In genomic region chr10:47553860-47554247, GRCh38 we compare ENCODE assay signal across 8 cellular contexts. TPM values are rescaled to one million over a fixed set of nuclear protein-coding genes. Genes with fewer than 3 reads are reported as not detected.
DNase-seq lines count a peak whose midpoint lies in the region; ATAC-seq, FAIRE-seq and TF ChIP-seq lines count a peak whose summit lies in the region.
"Not testable (repeated sequence)": the region's sequence is repeated elsewhere in the genome, so short reads cannot be mapped to it uniquely, and the experiment has no call there.

No MANE protein-coding gene starts in this region.

- in situ Hi-C loops in K562 (cut with MboI): loop anchor here (5.0 to 25.0 kb wide), 2 partner anchors 117 to 767 kb away; no protein-coding TSS in a partner anchor

- POLR2A ChIA-PET in K562 (lab: Yijun Ruan, JAX): interaction anchor here (0.6 kb wide), 1 partner anchor 433 kb away, joined by 3 read pairs; no protein-coding TSS in a partner anchor

- 20% methylated on average over 5 of the region's 17 CpGs for WGBS in K562 (ENCODE audit: insufficient coverage, low coverage, missing lambda C conversion rate)
- 7 to 23% methylated on average over 6 to 10 of the region's 17 CpGs for WGBS in lower leg skin, 2 donors

- not testable (repeated sequence) for TF ChIP-seq EP300 in K562 (IDR thresholded peaks at IDR 0.05; ENCODE audit: low read length)

- not testable (repeated sequence) for H3K4me1 ChIP-seq in K562 (replicated peaks in 1 of 2; ENCODE audit: control insufficient read depth in 2 of 2, insufficient read depth in 2 of 2, low read length in 2 of 2); rectal smooth muscle tissue (ENCODE audit: control insufficient read depth, insufficient read depth, low read length); uterus

- H3K4me2 ChIP-seq in K562 (ENCODE audit: insufficient read depth, low read length): peak overlapping the region; percentile 62

- H3K4me3 ChIP-seq in K562 (peak overlapping the region; percentile 66), fibroblast of mammary gland (ENCODE audit: control insufficient read depth, low read depth, low read length) (peak overlapping the region; percentile 46), lower leg skin (ENCODE audit: low read depth, poor library complexity, severe bottlenecking) (peak overlapping the region; percentile 40), rectal smooth muscle tissue (ENCODE audit: low read length) (peak overlapping the region; percentile 52), uterus (peak overlapping the region; percentile 28 to 57)

- not testable (repeated sequence) for BruUV-seq in K562 (replicated peaks; lab: Mats Ljungman, UMichigan)

- TF ChIP-seq POLR2A in K562 (conservative IDR thresholded peaks at IDR 0.05); lower leg skin (IDR thresholded peaks at IDR 0.05); uterus (IDR thresholded peaks at IDR 0.05): not testable (repeated sequence)

- H3K9me3 ChIP-seq in K562 (replicated peaks; ENCODE audit: control insufficient read depth, insufficient read depth, low read depth, low read length); uterus: not testable (repeated sequence)

- not testable (repeated sequence) for H4K20me1 ChIP-seq in K562 (replicated peaks; ENCODE audit: control insufficient read depth, insufficient read depth, low read length)

- TF ChIP-seq CTCF in VCaP (conservative IDR thresholded peaks at IDR 0.05); K562 (IDR thresholded peaks at IDR 0.05 in 2 of 3, conservative IDR thresholded peaks at IDR 0.05 in 1 of 3; ENCODE audit: insufficient read depth in 2 of 3, low read depth in 1 of 3, low read length in 3 of 3); fibroblast of mammary gland (conservative IDR thresholded peaks at IDR 0.05; ENCODE audit: control insufficient read depth, insufficient read depth, low read depth, low read length); lower leg skin (IDR thresholded peaks at IDR 0.05); uterus (IDR thresholded peaks at IDR 0.05): not testable (repeated sequence)

- peak overlapping the region; percentile 83 for H2AFZ ChIP-seq in K562 (ENCODE audit: low read depth, low read length)

- H3K36me3 ChIP-seq in K562 (ENCODE audit: control insufficient read depth, insufficient read depth, low read length); rectal smooth muscle tissue (ENCODE audit: control insufficient read depth, insufficient read depth, low read length); uterus: not testable (repeated sequence)

- not testable (repeated sequence) for FAIRE-seq in K562 (lab: Jason Lieb, UNC)

- intact Hi-C loops in K562 (cut with micrococcal nuclease); lower leg skin (cut with DNase I; ENCODE audit: low total_unique reads); uterus (cut with DNase I; ENCODE audit: low total_unique reads): not testable (repeated sequence)

- peak; percentile 15 for DNase-seq in ELR (ENCODE audit: low read depth)
- DNase-seq in LHCN-M2 (ENCODE audit: low read depth): peak; percentile 11
- not testable (repeated sequence) for DNase-seq in K562 (ENCODE audit: extremely low read depth in 1 of 4, low spot score in 3 of 4)
- DNase-seq in fibroblast of mammary gland (ENCODE audit: low read depth): peak; percentile 1
- peak in 1 of 2 donors; percentile 79 for DNase-seq in lower leg skin (ENCODE audit: low spot score in 2 of 2)
- peak; percentile 15 to 18 for DNase-seq in uterus

- not testable (repeated sequence) for H3K79me2 ChIP-seq in K562 (ENCODE audit: control insufficient read depth, insufficient read depth, low read length)

- H3K9ac ChIP-seq in K562 (ENCODE audit: insufficient read depth in 1 of 2, low read depth in 2 of 2, low read length in 2 of 2): peak overlapping the region; percentile 71 to 77; a peak in 3 of 4 replicates
- H3K9ac ChIP-seq in rectal smooth muscle tissue (ENCODE audit: low read length): not testable (repeated sequence)

- H3K27ac ChIP-seq in VCaP: peak overlapping the region; percentile 82
- H3K27ac ChIP-seq in K562 (ENCODE audit: extremely low read depth, low read depth, low read length); rectal smooth muscle tissue (ENCODE audit: low read depth, low read length): not testable (repeated sequence)
- H3K27ac ChIP-seq in uterus: peak overlapping the region; percentile 66 to 84

- not testable (repeated sequence) for H3K27me3 ChIP-seq in K562 (ENCODE audit: control insufficient read depth in 2 of 2, insufficient read depth in 2 of 2, low read length in 2 of 2); rectal smooth muscle tissue (ENCODE audit: control insufficient read depth, insufficient read depth, low read length); uterus

- not testable (repeated sequence) for ATAC-seq in K562

- not testable (repeated sequence) for H3K9me1 ChIP-seq in K562 (ENCODE audit: control insufficient read depth, insufficient read depth, low read length)

- TF ChIP-seq RAD21 in K562 (CRISPR knock-in tag; conservative IDR thresholded peaks at IDR 0.05 in 1 of 2, IDR thresholded peaks at IDR 0.05 in 1 of 2): not testable (repeated sequence)

- CTCF ChIA-PET in K562 (lab: Yijun Ruan, JAX; ENCODE audit: low intra/inter-chr PET ratio): not testable (repeated sequence)

RNA-seq across cellular contexts. Expression of gene AGAP9, which starts 30.4 kb away (rescaled TPM):
- total RNA-seq in LHCN-M2 (2014; rRNA removed) (2.2 and 2.3 TPM in 2 replicates), K562 (2014; rRNA removed) (4.9 and 5.4 TPM in 2 replicates), K562 (2014; rRNA removed; fragmentation: Illumina TruSeq; extraction: Trizol) (4.5 and 4.8 TPM in 2 replicates), K562 (2015; rRNA removed; fragmentation: Illumina TruSeq; extraction: Trizol) (5.1 and 5.8 TPM in 2 replicates), K562 (2021) (5.6 and 6.2 TPM in 2 replicates), lower leg skin (10 to 100 TPM in 2 of 4 donors, 1 to 10 TPM in 2; 6.4 to 10.7 (median 9.2) TPM), uterus (10 to 100 TPM in 1 of 4 donors, 1 to 10 TPM in 3; 1.0 to 12.8 (median 1.5) TPM)
- 0.94 TPM for polyA plus RNA-seq in LHCN-M2 (2012)
- total RNA-seq in K562 (2011; cell fraction: chromatin; rRNA removed; ENCODE audit: low replicate concordance): 30.1 and 45.4 TPM in 2 replicates
- total RNA-seq in K562 (2011; cell fraction: nucleolus; rRNA removed): 19.5 and 22.4 TPM in 2 replicates
- 20.5 and 27.1 TPM in 2 replicates for total RNA-seq in K562 (2011; cell fraction: nucleoplasm; rRNA removed)
- polyA plus RNA-seq in K562 (2011; rRNA removed) (10.7 and 14.8 TPM in 2 replicates), K562 (2014; fragmentation: Illumina TruSeq; extraction: Trizol) (8.0 and 8.3 TPM in 2 replicates), K562 (2014; fragmentation: Nextera tagmentation; extraction: Ambion mirVana) (1 to 10 TPM in 1 of 2 experiments, under 1 TPM in 1; 0.37 to 1.3 TPM), K562 (2014; rRNA removed) (11.2 and 11.7 TPM in 2 replicates)
- polyA plus RNA-seq in K562 (2011; cell fraction: cytosol; rRNA removed): 4.2 and 6.0 TPM in 2 replicates
- 55.4 and 69.5 TPM in 2 replicates for polyA plus RNA-seq in K562 (2011; cell fraction: nucleus; rRNA removed)
- 5.1 and 10.2 TPM in 2 replicates for polyA plus RNA-seq in K562 (2012)
- polyA minus RNA-seq in K562 (2011; rRNA and poly(A)+ RNA removed): 5.5 and 5.9 TPM in 2 replicates
- 0.67 and 2.2 TPM in 2 replicates for polyA minus RNA-seq in K562 (2011; cell fraction: cytosol; rRNA and poly(A)+ RNA removed)
- 7.8 and 9.4 TPM in 2 replicates for polyA minus RNA-seq in K562 (2011; cell fraction: nucleus; rRNA and poly(A)+ RNA removed)
